Comparison of ENCODE assay signal across 1 cellular context in the genomic region with DNA sequence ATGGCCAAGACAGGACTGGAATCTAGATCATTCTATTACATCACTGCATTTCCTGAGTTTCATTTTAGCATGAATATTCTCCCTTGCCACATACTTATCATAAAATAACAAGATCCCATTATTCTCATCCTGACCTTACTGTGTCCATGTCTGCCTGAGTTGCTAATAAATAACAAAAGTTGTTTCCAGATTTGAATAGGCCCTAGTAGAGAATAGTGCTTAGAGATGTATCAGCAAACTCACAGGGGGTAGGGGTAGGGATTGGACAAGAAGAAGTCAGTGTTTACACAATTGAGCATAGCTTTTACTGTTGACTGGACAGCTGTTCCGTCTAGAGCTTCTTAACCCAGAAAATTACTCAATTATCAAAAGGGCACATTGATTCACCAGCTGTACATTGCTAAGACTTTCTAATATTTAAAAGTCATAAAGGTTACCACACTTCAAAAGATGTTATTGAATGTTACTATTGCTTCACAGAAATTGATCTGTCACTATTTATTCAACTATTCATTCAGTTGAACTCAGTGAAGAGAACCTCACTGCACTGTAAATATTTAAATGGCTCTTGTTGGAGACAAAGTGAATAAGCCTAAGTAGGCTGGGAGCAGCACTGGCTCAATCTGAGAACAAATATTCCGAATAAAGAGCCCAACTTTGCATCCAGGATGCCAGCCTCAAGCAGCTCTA.
A peak's percentile ranks its signal among the peaks of the same experiment; 100 is the strongest.
TF ChIP-seq lines count a peak whose summit lies in the region.

No MANE protein-coding gene starts in this region.

TF ChIP-seq in HepG2, 621 proteins besides CTCF, POLR2A, EP300 and RAD21 (continued from another document and continues in another):
- TF ChIP-seq, protein P1, sequence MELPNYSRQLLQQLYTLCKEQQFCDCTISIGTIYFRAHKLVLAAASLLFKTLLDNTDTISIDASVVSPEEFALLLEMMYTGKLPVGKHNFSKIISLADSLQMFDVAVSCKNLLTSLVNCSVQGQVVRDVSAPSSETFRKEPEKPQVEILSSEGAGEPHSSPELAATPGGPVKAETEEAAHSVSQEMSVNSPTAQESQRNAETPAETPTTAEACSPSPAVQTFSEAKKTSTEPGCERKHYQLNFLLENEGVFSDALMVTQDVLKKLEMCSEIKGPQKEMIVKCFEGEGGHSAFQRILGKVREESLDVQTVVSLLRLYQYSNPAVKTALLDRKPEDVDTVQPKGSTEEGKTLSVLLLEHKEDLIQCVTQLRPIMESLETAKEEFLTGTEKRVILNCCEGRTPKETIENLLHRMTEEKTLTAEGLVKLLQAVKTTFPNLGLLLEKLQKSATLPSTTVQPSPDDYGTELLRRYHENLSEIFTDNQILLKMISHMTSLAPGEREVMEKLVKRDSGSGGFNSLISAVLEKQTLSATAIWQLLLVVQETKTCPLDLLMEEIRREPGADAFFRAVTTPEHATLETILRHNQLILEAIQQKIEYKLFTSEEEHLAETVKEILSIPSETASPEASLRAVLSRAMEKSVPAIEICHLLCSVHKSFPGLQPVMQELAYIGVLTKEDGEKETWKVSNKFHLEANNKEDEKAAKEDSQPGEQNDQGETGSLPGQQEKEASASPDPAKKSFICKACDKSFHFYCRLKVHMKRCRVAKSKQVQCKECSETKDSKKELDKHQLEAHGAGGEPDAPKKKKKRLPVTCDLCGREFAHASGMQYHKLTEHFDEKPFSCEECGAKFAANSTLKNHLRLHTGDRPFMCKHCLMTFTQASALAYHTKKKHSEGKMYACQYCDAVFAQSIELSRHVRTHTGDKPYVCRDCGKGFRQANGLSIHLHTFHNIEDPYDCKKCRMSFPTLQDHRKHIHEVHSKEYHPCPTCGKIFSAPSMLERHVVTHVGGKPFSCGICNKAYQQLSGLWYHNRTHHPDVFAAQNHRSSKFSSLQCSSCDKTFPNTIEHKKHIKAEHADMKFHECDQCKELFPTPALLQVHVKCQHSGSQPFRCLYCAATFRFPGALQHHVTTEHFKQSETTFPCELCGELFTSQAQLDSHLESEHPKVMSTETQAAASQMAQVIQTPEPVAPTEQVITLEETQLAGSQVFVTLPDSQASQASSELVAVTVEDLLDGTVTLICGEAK (IDR thresholded peaks at IDR 0.05): no peak
- TF ChIP-seq, protein P1 (CRISPR knock-in tag; IDR thresholded peaks at IDR 0.05): no peak; the same call in 1 of the 2 replicates
- TF ChIP-seq ZBTB20 (CRISPR knock-in tag; IDR thresholded peaks at IDR 0.05; ENCODE audit: borderline replicate concordance, low read depth) (no peak), AGO2 (optimal IDR thresholded peaks at IDR 0.05; ENCODE audit: low read depth, low read length) (no peak), TBX2 (CRISPR knock-in tag; IDR thresholded peaks at IDR 0.05; ENCODE audit: borderline replicate concordance) (peak; percentile 60), MED13 (CRISPR knock-in tag; IDR thresholded peaks at IDR 0.05) (peak; percentile 86; the same call in 1 of the 2 replicates), ZNF652 (CRISPR knock-in tag; IDR thresholded peaks at IDR 0.05; ENCODE audit: borderline replicate concordance, low read depth) (peak; percentile 14; the same call in 1 of the 2 replicates), ZNF713 (CRISPR knock-in tag; IDR thresholded peaks at IDR 0.05) (no peak), JUNB (CRISPR knock-in tag; IDR thresholded peaks at IDR 0.05; ENCODE audit: borderline replicate concordance) (peak; percentile 81; the same call in 1 of the 2 replicates), ZNF605 (CRISPR knock-in tag; IDR thresholded peaks at IDR 0.05) (no peak), ZNF792 (CRISPR knock-in tag; IDR thresholded peaks at IDR 0.05) (no peak), ZNF615 (CRISPR knock-in tag; IDR thresholded peaks at IDR 0.05; ENCODE audit: borderline replicate concordance) (no peak), HMG20B (CRISPR knock-in tag; conservative IDR thresholded peaks at IDR 0.05) (peak; percentile 77), RFXANK (CRISPR knock-in tag; IDR thresholded peaks at IDR 0.05) (no peak), GFI1 (CRISPR knock-in tag; IDR thresholded peaks at IDR 0.05; ENCODE audit: borderline replicate concordance) (peak; percentile 82), GPN1 (CRISPR knock-in tag; IDR thresholded peaks at IDR 0.05; ENCODE audit: borderline replicate concordance) (no peak), JDP2 (CRISPR knock-in tag; IDR thresholded peaks at IDR 0.05; ENCODE audit: borderline replicate concordance) (no peak; the same call in 1 of the 2 replicates), KLF12 (CRISPR knock-in tag; IDR thresholded peaks at IDR 0.05; ENCODE audit: borderline replicate concordance) (no peak), FIP1L1 (IDR thresholded peaks at IDR 0.05; ENCODE audit: borderline replicate concordance, insufficient read depth, low read depth, low read length) (no peak), KDM2A (CRISPR knock-in tag; IDR thresholded peaks at IDR 0.05; ENCODE audit: borderline replicate concordance, low read depth) (no peak), FOSL2 (CRISPR knock-in tag; IDR thresholded peaks at IDR 0.05) (peak; percentile 66), SKI (IDR thresholded peaks at IDR 0.05; ENCODE audit: partially characterized antibody) (peak; percentile 93), KDM6A (CRISPR knock-in tag; IDR thresholded peaks at IDR 0.05; ENCODE audit: low read depth) (peak; percentile 56), ZNF816 (CRISPR knock-in tag; IDR thresholded peaks at IDR 0.05; ENCODE audit: borderline replicate concordance) (no peak), ISX (CRISPR knock-in tag; conservative IDR thresholded peaks at IDR 0.05) (no peak), FOXO1 (CRISPR knock-in tag; IDR thresholded peaks at IDR 0.05) (peak; percentile 81), HCFC1 (IDR thresholded peaks at IDR 0.05; ENCODE audit: low read depth, low read length) (no peak), NR1H2 (CRISPR knock-in tag; IDR thresholded peaks at IDR 0.05; ENCODE audit: borderline replicate concordance, low read depth) (no peak), ZNF589 (CRISPR knock-in tag; conservative IDR thresholded peaks at IDR 0.05) (no peak)
- TF ChIP-seq, protein P2, sequence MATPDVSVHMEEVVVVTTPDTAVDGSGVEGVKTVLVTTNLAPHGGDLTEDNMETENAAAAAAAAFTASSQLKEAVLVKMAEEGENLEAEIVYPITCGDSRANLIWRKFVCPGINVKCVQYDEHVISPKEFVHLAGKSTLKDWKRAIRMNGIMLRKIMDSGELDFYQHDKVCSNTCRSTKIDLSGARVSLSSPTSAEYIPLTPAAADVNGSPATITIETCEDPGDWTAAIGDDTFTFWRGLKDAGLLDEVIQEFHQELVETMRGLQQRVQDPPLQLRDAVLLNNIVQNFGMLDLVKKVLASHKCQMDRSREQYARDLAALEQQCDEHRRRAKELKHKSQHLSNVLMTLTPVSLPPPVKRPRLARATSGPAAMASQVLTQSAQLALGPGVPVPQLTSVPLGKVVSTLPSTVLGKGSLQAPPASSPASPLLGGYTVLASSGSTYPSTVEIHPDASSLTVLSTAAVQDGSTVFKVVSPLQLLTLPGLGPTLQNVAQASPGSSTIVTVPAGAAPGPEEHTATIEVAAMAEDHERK (CRISPR knock-in tag; IDR thresholded peaks at IDR 0.05; ENCODE audit: low read depth): no peak
- TF ChIP-seq, protein P3, sequence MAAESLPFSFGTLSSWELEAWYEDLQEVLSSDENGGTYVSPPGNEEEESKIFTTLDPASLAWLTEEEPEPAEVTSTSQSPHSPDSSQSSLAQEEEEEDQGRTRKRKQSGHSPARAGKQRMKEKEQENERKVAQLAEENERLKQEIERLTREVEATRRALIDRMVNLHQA (CRISPR knock-in tag; IDR thresholded peaks at IDR 0.05): no peak
- TF ChIP-seq, protein P4, sequence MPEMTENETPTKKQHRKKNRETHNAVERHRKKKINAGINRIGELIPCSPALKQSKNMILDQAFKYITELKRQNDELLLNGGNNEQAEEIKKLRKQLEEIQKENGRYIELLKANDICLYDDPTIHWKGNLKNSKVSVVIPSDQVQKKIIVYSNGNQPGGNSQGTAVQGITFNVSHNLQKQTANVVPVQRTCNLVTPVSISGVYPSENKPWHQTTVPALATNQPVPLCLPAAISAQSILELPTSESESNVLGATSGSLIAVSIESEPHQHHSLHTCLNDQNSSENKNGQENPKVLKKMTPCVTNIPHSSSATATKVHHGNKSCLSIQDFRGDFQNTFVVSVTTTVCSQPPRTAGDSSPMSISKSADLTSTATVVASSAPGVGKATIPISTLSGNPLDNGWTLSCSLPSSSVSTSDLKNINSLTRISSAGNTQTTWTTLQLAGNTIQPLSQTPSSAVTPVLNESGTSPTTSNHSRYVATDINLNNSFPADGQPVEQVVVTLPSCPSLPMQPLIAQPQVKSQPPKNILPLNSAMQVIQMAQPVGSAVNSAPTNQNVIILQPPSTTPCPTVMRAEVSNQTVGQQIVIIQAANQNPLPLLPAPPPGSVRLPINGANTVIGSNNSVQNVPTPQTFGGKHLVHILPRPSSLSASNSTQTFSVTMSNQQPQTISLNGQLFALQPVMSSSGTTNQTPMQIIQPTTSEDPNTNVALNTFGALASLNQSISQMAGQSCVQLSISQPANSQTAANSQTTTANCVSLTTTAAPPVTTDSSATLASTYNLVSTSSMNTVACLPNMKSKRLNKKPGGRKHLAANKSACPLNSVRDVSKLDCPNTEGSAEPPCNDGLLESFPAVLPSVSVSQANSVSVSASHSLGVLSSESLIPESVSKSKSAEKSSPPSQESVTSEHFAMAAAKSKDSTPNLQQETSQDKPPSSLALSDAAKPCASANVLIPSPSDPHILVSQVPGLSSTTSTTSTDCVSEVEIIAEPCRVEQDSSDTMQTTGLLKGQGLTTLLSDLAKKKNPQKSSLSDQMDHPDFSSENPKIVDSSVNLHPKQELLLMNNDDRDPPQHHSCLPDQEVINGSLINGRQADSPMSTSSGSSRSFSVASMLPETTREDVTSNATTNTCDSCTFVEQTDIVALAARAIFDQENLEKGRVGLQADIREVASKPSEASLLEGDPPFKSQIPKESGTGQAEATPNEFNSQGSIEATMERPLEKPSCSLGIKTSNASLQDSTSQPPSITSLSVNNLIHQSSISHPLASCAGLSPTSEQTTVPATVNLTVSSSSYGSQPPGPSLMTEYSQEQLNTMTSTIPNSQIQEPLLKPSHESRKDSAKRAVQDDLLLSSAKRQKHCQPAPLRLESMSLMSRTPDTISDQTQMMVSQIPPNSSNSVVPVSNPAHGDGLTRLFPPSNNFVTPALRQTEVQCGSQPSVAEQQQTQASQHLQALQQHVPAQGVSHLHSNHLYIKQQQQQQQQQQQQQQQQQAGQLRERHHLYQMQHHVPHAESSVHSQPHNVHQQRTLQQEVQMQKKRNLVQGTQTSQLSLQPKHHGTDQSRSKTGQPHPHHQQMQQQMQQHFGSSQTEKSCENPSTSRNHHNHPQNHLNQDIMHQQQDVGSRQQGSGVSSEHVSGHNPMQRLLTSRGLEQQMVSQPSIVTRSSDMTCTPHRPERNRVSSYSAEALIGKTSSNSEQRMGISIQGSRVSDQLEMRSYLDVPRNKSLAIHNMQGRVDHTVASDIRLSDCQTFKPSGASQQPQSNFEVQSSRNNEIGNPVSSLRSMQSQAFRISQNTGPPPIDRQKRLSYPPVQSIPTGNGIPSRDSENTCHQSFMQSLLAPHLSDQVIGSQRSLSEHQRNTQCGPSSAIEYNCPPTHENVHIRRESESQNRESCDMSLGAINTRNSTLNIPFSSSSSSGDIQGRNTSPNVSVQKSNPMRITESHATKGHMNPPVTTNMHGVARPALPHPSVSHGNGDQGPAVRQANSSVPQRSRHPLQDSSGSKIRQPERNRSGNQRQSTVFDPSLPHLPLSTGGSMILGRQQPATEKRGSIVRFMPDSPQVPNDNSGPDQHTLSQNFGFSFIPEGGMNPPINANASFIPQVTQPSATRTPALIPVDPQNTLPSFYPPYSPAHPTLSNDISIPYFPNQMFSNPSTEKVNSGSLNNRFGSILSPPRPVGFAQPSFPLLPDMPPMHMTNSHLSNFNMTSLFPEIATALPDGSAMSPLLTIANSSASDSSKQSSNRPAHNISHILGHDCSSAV (CRISPR knock-in tag; IDR thresholded peaks at IDR 0.05; ENCODE audit: borderline replicate concordance): no peak
- TF ChIP-seq, protein P5, sequence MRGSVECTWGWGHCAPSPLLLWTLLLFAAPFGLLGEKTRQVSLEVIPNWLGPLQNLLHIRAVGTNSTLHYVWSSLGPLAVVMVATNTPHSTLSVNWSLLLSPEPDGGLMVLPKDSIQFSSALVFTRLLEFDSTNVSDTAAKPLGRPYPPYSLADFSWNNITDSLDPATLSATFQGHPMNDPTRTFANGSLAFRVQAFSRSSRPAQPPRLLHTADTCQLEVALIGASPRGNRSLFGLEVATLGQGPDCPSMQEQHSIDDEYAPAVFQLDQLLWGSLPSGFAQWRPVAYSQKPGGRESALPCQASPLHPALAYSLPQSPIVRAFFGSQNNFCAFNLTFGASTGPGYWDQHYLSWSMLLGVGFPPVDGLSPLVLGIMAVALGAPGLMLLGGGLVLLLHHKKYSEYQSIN (CRISPR knock-in tag; IDR thresholded peaks at IDR 0.05; ENCODE audit: borderline replicate concordance): no peak
